Comparison of ENCODE assay signal across 32 cellular contexts in genomic region chr20:58003525-58003924, GRCh38.
A peak's percentile ranks its signal among the peaks of the same experiment; 100 is the strongest.
DNase-seq lines count a peak whose midpoint lies in the region; ATAC-seq, FAIRE-seq and TF ChIP-seq lines count a peak whose summit lies in the region.
"Had no signal": no experiment of that assay in that cellular context is flagged by ENCODE, and none has a peak within 500 bp of the region (broad histone marks: within the 10 kb centered on the region; RNA-seq: fewer than 3 reads in every experiment).

No MANE protein-coding gene starts in this region.

- intact Hi-C loops in IMR-90 (cut with micrococcal nuclease): no loop called here
- intact Hi-C loops in GM12878 (cut with micrococcal nuclease; ENCODE audit: unreplicated experiment): no loop called here

- no peaks in the 10 kb centered on the region for H3K9me3 ChIP-seq in IMR-90 (ENCODE audit: control insufficient read depth, insufficient read depth, low read length)
- no peaks in the 10 kb centered on the region; the same call in 2 of the 3 replicates for H3K9me3 ChIP-seq in GM12878 (replicated peaks; ENCODE audit: control insufficient read depth, insufficient read depth, low read length)
- H3K9me3 ChIP-seq: BE2C, breast epithelium, lower lobe of right lung, mucosa of descending colon, ovary, stomach, tibial nerve had no signal

- no peak overlapping the region for H2BK15ac ChIP-seq in IMR-90 (ENCODE audit: low read depth, low read length)

- CTCF ChIA-PET in IMR-90 (lab: Yijun Ruan, JAX): no interaction called here
- CTCF ChIA-PET in GM12878 (lab: Yijun Ruan, JAX): no interaction called here

- no TSS peak for BruUV-seq in IMR-90 (replicated peaks; lab: Mats Ljungman, UMichigan)
- BruUV-seq in GM12878 (replicated peaks; lab: Mats Ljungman, UMichigan): no TSS peak

- H2BK20ac ChIP-seq in IMR-90 (ENCODE audit: low read depth, low read length): no peak overlapping the region

- no peak overlapping the region for H3K4ac ChIP-seq in IMR-90 (ENCODE audit: low read depth, low read length)

- H2AK9ac ChIP-seq in IMR-90 (replicated peaks; ENCODE audit: low read depth, low read length, poor library complexity): no peak overlapping the region

- DNase-seq in NCI-H2171 treated with DMSO at 0.1 percent for 48 hours (lab: John Stamatoyannopoulos, UW) (peak; percentile 64), NCI-H2171 (lab: John Stamatoyannopoulos, UW) (no peak), IMR-90 (no peak), GM12878 (ENCODE audit: low read depth, low spot score) (no peak), neural crest cell (ENCODE audit: low read depth, low spot score) (no peak), DMS53 treated with DMSO at 0.1 percent for 48 hours (lab: John Stamatoyannopoulos, UW; ENCODE audit: unreplicated experiment) (no peak), GM19238 (ENCODE audit: insufficient read length, low spot score) (no peak), ureter (ENCODE audit: low spot score) (no peak)
- DNase-seq: activated B cell treated with CpG ODN at 0.5 μM for 24 hours; activated CD4-positive, alpha-beta T cell treated with anti-CD3 and anti-CD28 coated beads, Interleukin-2, amount 50 U/mL, for 4 hours; amygdala; BE2C; DMS79; effector CD8-positive, alpha-beta T cell; GF-D8; lower lobe of right lung; mucosa of descending colon; NCI-H1930; ovary; PC-9; Right ventricle myocardium superior; stimulated activated CD4-positive, alpha-beta T cell treated with anti-CD3 and anti-CD28 coated beads, Interleukin-2, amount 100 ng/mL, for 24 hours; stomach; SW 1271; T1000 had no signal

- H3K36me3 ChIP-seq in IMR-90 (ENCODE audit: control insufficient read depth, insufficient read depth, low read length): no peaks in the 10 kb centered on the region
- H3K36me3 ChIP-seq in GM12878 (ENCODE audit: control insufficient read depth in 2 of 2, insufficient read depth in 2 of 2, low read length in 1 of 2): no peaks in the 10 kb centered on the region
- H3K36me3 ChIP-seq: BE2C, breast epithelium, lower lobe of right lung, ovary, stomach, tibial nerve had no signal

- no peaks in the 10 kb centered on the region for H3K36me3 Mint-ChIP-seq in neural crest cell (ENCODE audit: low read depth)
- H3K36me3 Mint-ChIP-seq: activated naive CD4-positive, alpha-beta T cell treated with anti-CD3 and anti-CD28 coated beads, Interleukin-2, amount 50 U/mL, for 24 hours; natural killer cell treated with Interleukin-12 subunit alpha and Interleukin-12 subunit beta and Interleukin-15 and Interleukin-18, amount 100 ng/mL, for 72 hours had no signal

- no peaks in the 10 kb centered on the region for H3K79me2 ChIP-seq in GM12878 (ENCODE audit: control insufficient read depth, insufficient read depth, low read length)

- H3K9me1 ChIP-seq in IMR-90 (ENCODE audit: insufficient read depth, low read length): no peaks in the 10 kb centered on the region

- H3K4me2 ChIP-seq in IMR-90 (ENCODE audit: low read depth, low read length) (no peak overlapping the region), GM12878 (ENCODE audit: control insufficient read depth, insufficient read depth) (no peak overlapping the region)
- H3K4me2 ChIP-seq: PC-9, smooth muscle cell had no signal

- H4K20me1 ChIP-seq in IMR-90 (ENCODE audit: insufficient read depth, low read length) (no peaks in the 10 kb centered on the region), GM12878 (ENCODE audit: control insufficient read depth, insufficient read depth) (no peaks in the 10 kb centered on the region)

- no peak overlapping the region for H3K27ac ChIP-seq in IMR-90 (ENCODE audit: insufficient read depth, low read length)
- H3K27ac ChIP-seq in GM12878 (ENCODE audit: control insufficient read depth, insufficient read depth): no peak overlapping the region
- H3K27ac ChIP-seq: breast epithelium, lower lobe of right lung, ovary, PC-9, stomach, tibial nerve had no signal

- no peak overlapping the region for H3K9ac ChIP-seq in IMR-90 (ENCODE audit: low read depth, low read length)
- H3K9ac ChIP-seq in GM12878 (ENCODE audit: control insufficient read depth, insufficient read depth, low read length): no peak overlapping the region

- dilution Hi-C loops in IMR-90 (cut with HindIII; ENCODE audit: low sequenced_read_pairs, unreplicated experiment): no loop called here

- ATAC-seq in IMR-90 (ENCODE audit: low read depth) (no peak), GM12878 (no peak)
- ATAC-seq: lower lobe of right lung; mucosa of descending colon; natural killer cell treated with Interleukin-12 subunit alpha and Interleukin-12 subunit beta and Interleukin-15 and Interleukin-18, amount 100 ng/mL, for 72 hours had no signal

- H3K9me3 Mint-ChIP-seq in neural crest cell: no peaks in the 10 kb centered on the region
- H3K9me3 Mint-ChIP-seq: activated B cell treated with CpG ODN at 0.5 μM for 24 hours; activated naive CD4-positive, alpha-beta T cell treated with anti-CD3 and anti-CD28 coated beads, Interleukin-2, amount 50 U/mL, for 24 hours; natural killer cell treated with Interleukin-12 subunit alpha and Interleukin-12 subunit beta and Interleukin-15 and Interleukin-18, amount 100 ng/mL, for 72 hours had no signal

- 20% methylated on average over 1 of the region's 6 CpGs; no CpG with 5 or more reads in 1 of the 2 experiments for WGBS in IMR-90 (ENCODE audit: extremely low coverage in 2 of 2, insufficient read length in 1 of 2), 2 experiments
- WGBS in GM12878 (ENCODE audit: insufficient coverage, insufficient replicate concordance, low lambda C conversion rate, missing lambda C conversion rate): 11% methylated on average over 6 of the region's 6 CpGs

- no peak overlapping the region for H2BK120ac ChIP-seq in IMR-90 (ENCODE audit: low read depth, low read length)

- SMC1A ChIA-PET in GM12878 (lab: Charles Lee; ENCODE audit: uncharacterized antibody, unreplicated experiment): no interaction called here

- H3K23ac ChIP-seq in IMR-90 (ENCODE audit: low read depth, low read length): no peak overlapping the region

- RAD21 ChIA-PET in GM12878 (lab: Charles Lee; ENCODE audit: unreplicated experiment): no interaction called here

- peaks cover 18% of the 10 kb centered on the region for H3K4me1 Mint-ChIP-seq in neural crest cell
- H3K4me1 Mint-ChIP-seq: activated naive CD4-positive, alpha-beta T cell treated with anti-CD3 and anti-CD28 coated beads, Interleukin-2, amount 50 U/mL, for 24 hours had no signal

- H3K79me1 ChIP-seq in IMR-90 (ENCODE audit: low read depth in 1 of 2, low read length in 2 of 2): no peaks in the 10 kb centered on the region

- H3K27me3 ChIP-seq in IMR-90 (ENCODE audit: control insufficient read depth, insufficient read depth, low read length) (peaks cover 3% of the 10 kb centered on the region; the same call in 1 of the 2 replicates), GM12878 (replicated peaks in 1 of 2; ENCODE audit: control insufficient read depth in 2 of 2, insufficient read depth in 2 of 2, low read length in 1 of 2) (no peaks in the 10 kb centered on the region; a peak in 2 of 4 replicates)
- H3K27me3 ChIP-seq: BE2C, breast epithelium, ovary, tibial nerve had no signal

- in situ Hi-C loops in IMR-90 (cut with MboI; ENCODE audit: low sequenced_read_pairs): no loop called here
- in situ Hi-C loops in GM12878 (cut with MboI): no loop called here

- H3K4me1 ChIP-seq in IMR-90 (ENCODE audit: control insufficient read depth, insufficient read depth, low read length): no peaks in the 10 kb centered on the region
- H3K4me1 ChIP-seq in GM12878 (ENCODE audit: control insufficient read depth, insufficient read depth, low read length): no peaks in the 10 kb centered on the region

- H3K4me3 ChIP-seq in IMR-90 (ENCODE audit: insufficient read depth, low read depth, low read length) (no peak overlapping the region), GM12878 (no peak overlapping the region)
- H3K4me3 ChIP-seq: breast epithelium, lower lobe of right lung, mucosa of descending colon, ovary, PC-9, smooth muscle cell, stomach, tibial nerve had no signal

- H4K8ac ChIP-seq in IMR-90 (ENCODE audit: low read depth in 2 of 2, low read length in 2 of 2): no peak overlapping the region

- peak overlapping the region; percentile 35 for H3K27ac Mint-ChIP-seq in neural crest cell (ENCODE audit: unreplicated experiment)
- H3K27ac Mint-ChIP-seq: activated B cell treated with CpG ODN at 0.5 μM for 24 hours; activated naive CD4-positive, alpha-beta T cell treated with anti-CD3 and anti-CD28 coated beads, Interleukin-2, amount 50 U/mL, for 24 hours; natural killer cell treated with Interleukin-12 subunit alpha and Interleukin-12 subunit beta and Interleukin-15 and Interleukin-18, amount 100 ng/mL, for 72 hours had no signal

- no peak overlapping the region for H4K91ac ChIP-seq in IMR-90 (ENCODE audit: insufficient read depth, low read depth, low read length)

- H3K18ac ChIP-seq in IMR-90 (ENCODE audit: low read depth, low read length): no peak overlapping the region

- TF ChIP-seq RAD21 in IMR-90 (IDR thresholded peaks at IDR 0.05; ENCODE audit: low read length): no peak
- TF ChIP-seq RAD21 in GM12878 (IDR thresholded peaks at IDR 0.05; ENCODE audit: insufficient read depth, low read depth, low read length): no peak

- no peak overlapping the region for H3K14ac ChIP-seq in IMR-90 (replicated peaks; ENCODE audit: low read depth, low read length)

- TF ChIP-seq EP300 in GM12878 (IDR thresholded peaks at IDR 0.05; ENCODE audit: borderline replicate concordance in 1 of 2, control insufficient read depth in 1 of 2, low read depth in 2 of 2, low read length in 2 of 2): no peak

- H3K56ac ChIP-seq in IMR-90 (ENCODE audit: extremely low read depth, insufficient read depth, low read length): no peak overlapping the region

- H2AFZ ChIP-seq in IMR-90 (replicated peaks; ENCODE audit: low read length, poor library complexity) (peak overlapping the region; percentile 14), GM12878 (ENCODE audit: control insufficient read depth, low read depth, low read length) (no peak overlapping the region)
- H2AFZ ChIP-seq: PC-9 had no signal

- H3K4me3 Mint-ChIP-seq in neural crest cell: no peak overlapping the region
- H3K4me3 Mint-ChIP-seq: activated B cell treated with CpG ODN at 0.5 μM for 24 hours; activated naive CD4-positive, alpha-beta T cell treated with anti-CD3 and anti-CD28 coated beads, Interleukin-2, amount 50 U/mL, for 24 hours; natural killer cell treated with Interleukin-12 subunit alpha and Interleukin-12 subunit beta and Interleukin-15 and Interleukin-18, amount 100 ng/mL, for 72 hours had no signal

- H4K5ac ChIP-seq in IMR-90 (ENCODE audit: low read depth, low read length): no peak overlapping the region

- peaks cover 18% of the 10 kb centered on the region for H3K27me3 Mint-ChIP-seq in neural crest cell (ENCODE audit: low read depth)

- no peak for FAIRE-seq in GM12878 (lab: Jason Lieb, UNC)
- FAIRE-seq: colon, GM18507 had no signal

- no peak for TF ChIP-seq POLR2A in IMR-90 (IDR thresholded peaks at IDR 0.05; ENCODE audit: low read depth, low read length)
- TF ChIP-seq POLR2A in GM12878 (IDR thresholded peaks at IDR 0.05; ENCODE audit: low read depth, low read length): no peak

- TF ChIP-seq CTCF in IMR-90 (conservative IDR thresholded peaks at IDR 0.05; ENCODE audit: low read depth, low read length) (no peak), GM12878 (IDR thresholded peaks at IDR 0.05 in 2 of 3, conservative IDR thresholded peaks at IDR 0.05 in 1 of 3; ENCODE audit: control insufficient read depth in 2 of 3, extremely low read depth in 1 of 3, insufficient read depth in 1 of 3, low read depth in 3 of 3, low read length in 3 of 3) (no peak), neural crest cell (conservative IDR thresholded peaks at IDR 0.05) (no peak)

- POLR2A ChIA-PET in IMR-90 (lab: Charles Lee; ENCODE audit: unreplicated experiment): no interaction called here
- POLR2A ChIA-PET in GM12878 (lab: Charles Lee): no interaction called here

- H2BK5ac ChIP-seq in IMR-90 (ENCODE audit: low read depth, low read length, poor library complexity, severe bottlenecking): no peak overlapping the region

- H2AK5ac ChIP-seq in IMR-90 (ENCODE audit: low read depth, low read length): no peak overlapping the region
